Comparison of ENCODE assay signal across 8 cellular contexts in the genomic region with DNA sequence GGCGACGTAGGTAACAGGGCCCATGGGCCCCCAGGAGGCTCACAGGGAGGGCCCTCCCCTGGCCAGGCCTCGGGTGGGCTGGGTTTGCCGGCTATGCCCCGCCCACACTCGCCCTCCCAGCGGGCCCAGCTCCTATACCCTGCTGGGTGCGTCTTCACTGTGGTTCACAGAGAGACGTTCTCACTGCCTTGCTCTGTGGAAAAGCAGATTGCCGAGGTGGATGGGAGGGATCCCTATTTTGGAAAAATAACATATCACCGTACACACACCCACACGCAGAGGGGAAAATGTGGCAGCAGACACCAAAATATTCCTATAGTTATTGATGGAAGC.
DNase-seq lines count a peak whose midpoint lies in the region.

No MANE protein-coding gene starts in this region.

- peak; percentile 88 for DNase-seq in 8988T
- DNase-seq in GM19240 (ENCODE audit: insufficient read length, low spot score), result peak; percentile 50
- DNase-seq in HuH-7.5 (ENCODE audit: low spot score), result peak; percentile 92
- DNase-seq in T-helper 9 cell, result peak; percentile 55
- DNase-seq in anterior cingulate cortex (lab: John Stamatoyannopoulos, UW), result peak in 31 of 58 donors; percentile 5 to 58 (median 21)
- peak; percentile 81 for DNase-seq in iPS-NIHi11 (ENCODE audit: low spot score)
- DNase-seq in stimulated activated CD4-positive, alpha-beta T cell treated with anti-CD3 and anti-CD28 coated beads, TNF-alpha, amount 100 ng/mL, for 24 hours (ENCODE audit: low read depth in 3 of 3), result peak; percentile 19 to 65 (median 42)
- no peak for DNase-seq in amniotic stem cell (lab: John Stamatoyannopoulos, UW)
